20 cellular contexts compared by ENCODE assay signal in genomic region chr17:38324141-38324540, GRCh38. TPM values are rescaled to one million over a fixed set of nuclear protein-coding genes. Genes with fewer than 3 reads are reported as not detected.
"Had no signal": no experiment of that assay in that cellular context is flagged by ENCODE, and none has a peak within 500 bp of the region (broad histone marks: within the 10 kb centered on the region; RNA-seq: fewer than 3 reads in every experiment).

No MANE protein-coding gene starts in this region.

- H3K4me3 ChIP-seq: esophagus squamous epithelium, lung, pancreas, smooth muscle cell, stomach, thoracic aorta had no signal

- H3K4me2 ChIP-seq: smooth muscle cell had no signal

- H3K9me3 ChIP-seq: esophagus squamous epithelium, pancreas, stomach, thoracic aorta had no signal

- DNase-seq: activated CD4-positive, alpha-beta memory T cell treated with anti-CD3 and anti-CD28 coated beads for 36 hours; activated CD4-positive, alpha-beta T cell treated with anti-CD3 and anti-CD28 coated beads for 36 hours; activated naive CD4-positive, alpha-beta T cell; activated naive CD8-positive, alpha-beta T cell treated with anti-CD3 and anti-CD28 coated beads, Interleukin-2, amount 10 ng/mL, durations not matched to agents 7 days and 5 days; activated T-cell treated with anti-CD3 and anti-CD28 coated beads for 4 hours; brain microvascular endothelial cell; cortex of kidney; effector CD8-positive, alpha-beta T cell; esophagus squamous epithelium; foreskin keratinocyte; natural killer cell; pancreas; stimulated activated CD4-positive, alpha-beta T cell treated with anti-CD3 and anti-CD28 coated beads, Interleukin-4, amount 100 ng/mL, for 24 hours; stomach had no signal

- H3K27me3 ChIP-seq: brain microvascular endothelial cell, foreskin keratinocyte, pancreas had no signal

- ATAC-seq: activated CD4-positive, alpha-beta T cell treated with anti-CD3 and anti-CD28 coated beads for 36 hours; foreskin keratinocyte; natural killer cell; stimulated activated effector memory CD8-positive, alpha-beta T cell treated with anti-CD3 and anti-CD28 coated beads, Interleukin-12 subunit alpha, Interleukin-12 subunit beta, amount 100 ng/mL, for 72 hours had no signal

- H3K4me1 ChIP-seq: foreskin keratinocyte, pancreas had no signal

- H3K27ac ChIP-seq: brain microvascular endothelial cell, esophagus squamous epithelium, foreskin keratinocyte, pancreas, thoracic aorta had no signal

RNA-seq across cellular contexts. Expression of gene GPR179, which starts 19.6 kb away (rescaled TPM):
- total RNA-seq: aorta; foreskin keratinocyte; natural killer cell; smooth muscle cell; T-helper 2 cell treated with Interferon-gamma antibody and Interleukin-4, amounts not matched to agents 100 ng/mL and 5 ng/mL, for 36 hours had no signal
- polyA plus RNA-seq: foreskin keratinocyte, smooth muscle cell had no signal
